In the genomic region with DNA sequence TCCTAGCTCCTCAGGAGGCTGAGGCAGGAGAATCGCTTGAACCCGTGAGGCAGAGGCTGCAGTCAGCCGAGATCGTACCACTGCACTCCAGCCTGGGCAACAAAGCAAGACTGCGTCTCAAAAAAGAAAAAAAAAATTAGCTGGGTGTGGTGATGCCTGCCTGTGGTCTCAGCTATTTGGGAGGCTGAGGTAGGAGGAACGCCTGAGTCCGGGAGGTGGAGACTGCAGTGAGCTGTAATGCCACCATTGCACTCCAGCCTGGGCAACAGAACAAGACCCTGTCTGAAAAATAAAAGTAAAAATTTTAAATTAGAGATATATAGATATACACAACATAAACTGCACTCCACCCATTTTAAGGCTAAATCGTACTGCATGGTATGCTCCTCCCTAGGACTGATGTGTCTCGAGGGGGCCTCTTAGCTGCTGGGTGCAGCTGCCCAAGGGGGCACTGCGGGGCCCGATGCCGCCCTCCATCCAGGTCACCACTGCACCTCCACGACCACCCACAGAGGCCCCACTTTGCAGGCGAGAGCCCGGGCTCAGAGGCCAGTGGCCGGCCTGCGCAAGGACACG, we compare ENCODE assay signal across 8 cellular contexts. TPM values are rescaled to one million over a fixed set of nuclear protein-coding genes. Genes with fewer than 3 reads are reported as not detected.
DNase-seq lines count a peak whose midpoint lies in the region; ATAC-seq and TF ChIP-seq lines count a peak whose summit lies in the region.

No MANE protein-coding gene starts in this region.

- no peaks in the 10 kb centered on the region for H3K27me3 Mint-ChIP-seq in activated T-cell treated with anti-CD3 and anti-CD28 coated beads, Interleukin-2, amount 50 U/mL, for 72 hours (ENCODE audit: low read depth)
- H3K27me3 Mint-ChIP-seq in stimulated activated memory B cell treated with anti-CD40 and anti-IgM and Interleukin-4, amounts not matched to agents 10 μg/mL and 1 μg/mL and 100 μg/mL, for 72 hours, result peaks cover 28% of the 10 kb centered on the region
- no peaks in the 10 kb centered on the region for H3K27me3 Mint-ChIP-seq in glutamatergic neuron (ENCODE audit: unreplicated experiment)

- H3K4me1 Mint-ChIP-seq in activated T-cell treated with anti-CD3 and anti-CD28 coated beads, Interleukin-2, amount 50 U/mL, for 72 hours (ENCODE audit: low read depth), result peaks cover 15% of the 10 kb centered on the region
- H3K4me1 Mint-ChIP-seq in stimulated activated memory B cell treated with anti-CD40 and anti-IgM and Interleukin-4, amounts not matched to agents 10 μg/mL and 1 μg/mL and 100 μg/mL, for 72 hours, result peaks cover 8% of the 10 kb centered on the region
- H3K4me1 Mint-ChIP-seq in glutamatergic neuron (ENCODE audit: low read depth, unreplicated experiment), result peaks cover 2% of the 10 kb centered on the region

- H3K27ac Mint-ChIP-seq in activated T-cell treated with anti-CD3 and anti-CD28 coated beads, Interleukin-2, amount 50 U/mL, for 72 hours, result peak overlapping the region; percentile 57
- peak overlapping the region; percentile 98 for H3K27ac Mint-ChIP-seq in stimulated activated memory B cell treated with anti-CD40 and anti-IgM and Interleukin-4, amounts not matched to agents 10 μg/mL and 1 μg/mL and 100 μg/mL, for 72 hours
- no peak overlapping the region for H3K27ac Mint-ChIP-seq in glutamatergic neuron (ENCODE audit: unreplicated experiment)

- peak overlapping the region; percentile 79 to 80 for H3K4me3 Mint-ChIP-seq in activated T-cell treated with anti-CD3 and anti-CD28 coated beads, Interleukin-2, amount 50 U/mL, for 72 hours
- peak overlapping the region; percentile 72 for H3K4me3 Mint-ChIP-seq in stimulated activated memory B cell treated with anti-CD40 and anti-IgM and Interleukin-4, amounts not matched to agents 10 μg/mL and 1 μg/mL and 100 μg/mL, for 72 hours
- no peak overlapping the region for H3K4me3 Mint-ChIP-seq in glutamatergic neuron (ENCODE audit: unreplicated experiment)

- ATAC-seq in activated T-cell treated with anti-CD3 and anti-CD28 coated beads, Interleukin-2, amount 50 U/mL, for 72 hours (replicated peaks in 1 of 2), result no peak
- ATAC-seq in SK-N-SH treated with all-trans-retinoic acid at 6 μM for 48 hours (no peak; the same call in 2 of the 3 replicates), left cardiac atrium (peak; percentile 1 to 21), HG02642 (IDR thresholded peaks at IDR 0.05; ENCODE audit: poor library complexity, unreplicated experiment) (no peak)
- ATAC-seq in stimulated activated memory B cell treated with anti-CD40 and anti-IgM and Interleukin-4, amounts not matched to agents 10 μg/mL and 1 μg/mL and 100 μg/mL, for 72 hours, result no peak

- peaks cover 0 to 2% of the 10 kb centered on the region in 2 donors for H3K36me3 Mint-ChIP-seq in activated T-cell treated with anti-CD3 and anti-CD28 coated beads, Interleukin-2, amount 50 U/mL, for 72 hours (ENCODE audit: insufficient read depth in 2 of 2)
- H3K36me3 Mint-ChIP-seq in stimulated activated memory B cell treated with anti-CD40 and anti-IgM and Interleukin-4, amounts not matched to agents 10 μg/mL and 1 μg/mL and 100 μg/mL, for 72 hours, result no peaks in the 10 kb centered on the region
- peaks cover 3% of the 10 kb centered on the region for H3K36me3 Mint-ChIP-seq in glutamatergic neuron (ENCODE audit: unreplicated experiment)

- no peaks in the 10 kb centered on the region for H3K9me3 Mint-ChIP-seq in activated T-cell treated with anti-CD3 and anti-CD28 coated beads, Interleukin-2, amount 50 U/mL, for 72 hours
- H3K9me3 Mint-ChIP-seq in stimulated activated memory B cell treated with anti-CD40 and anti-IgM and Interleukin-4, amounts not matched to agents 10 μg/mL and 1 μg/mL and 100 μg/mL, for 72 hours, result no peaks in the 10 kb centered on the region
- peaks cover 2% of the 10 kb centered on the region for H3K9me3 Mint-ChIP-seq in glutamatergic neuron (ENCODE audit: unreplicated experiment)

- DNase-seq in activated T-cell treated with anti-CD3 and anti-CD28 coated beads, Interleukin-2, amount 50 U/mL, for 72 hours, result peak in 1 of 2 donors; percentile 6
- no peak for DNase-seq in activated T-cell treated with anti-CD3 and anti-CD28 coated beads, Interleukin-2, amount 50 U/mL, for 1 hour
- DNase-seq in left cardiac atrium, result no peak
- DNase-seq in glutamatergic neuron, result no peak
- no peak for DNase-seq in NCI-H1417 treated with DMSO at 0.1 percent for 48 hours (lab: John Stamatoyannopoulos, UW)

- intact Hi-C loops in left cardiac atrium (cut with DNase I), result loop anchor here in 1 of 2 donors (5.0 kb wide), 1 partner anchor 106 kb away; no protein-coding TSS in a partner anchor

- no peak for TF ChIP-seq CTCF in glutamatergic neuron (IDR thresholded peaks at IDR 0.05; ENCODE audit: partially characterized antibody, unreplicated experiment)

TF ChIP-seq in SK-N-SH treated with all-trans-retinoic acid at 6 μM for 48 hours, 23 proteins besides CTCF, POLR2A, EP300 and RAD21:
- no peak for TF ChIP-seq PATZ1 (CRISPR knock-in tag; IDR thresholded peaks at IDR 0.05; ENCODE audit: borderline replicate concordance)
- no peak for TF ChIP-seq ZNF565 (CRISPR knock-in tag; conservative IDR thresholded peaks at IDR 0.05; ENCODE audit: low read depth)
- TF ChIP-seq ZNF8 (CRISPR knock-in tag; IDR thresholded peaks at IDR 0.05), result 0 out of 2 replicates have a peak, but pooled peaks have one; percentile 22
- TF ChIP-seq POU6F1 (CRISPR knock-in tag; IDR thresholded peaks at IDR 0.05; ENCODE audit: borderline replicate concordance, low read depth), result no peak
- TF ChIP-seq, protein P1, sequence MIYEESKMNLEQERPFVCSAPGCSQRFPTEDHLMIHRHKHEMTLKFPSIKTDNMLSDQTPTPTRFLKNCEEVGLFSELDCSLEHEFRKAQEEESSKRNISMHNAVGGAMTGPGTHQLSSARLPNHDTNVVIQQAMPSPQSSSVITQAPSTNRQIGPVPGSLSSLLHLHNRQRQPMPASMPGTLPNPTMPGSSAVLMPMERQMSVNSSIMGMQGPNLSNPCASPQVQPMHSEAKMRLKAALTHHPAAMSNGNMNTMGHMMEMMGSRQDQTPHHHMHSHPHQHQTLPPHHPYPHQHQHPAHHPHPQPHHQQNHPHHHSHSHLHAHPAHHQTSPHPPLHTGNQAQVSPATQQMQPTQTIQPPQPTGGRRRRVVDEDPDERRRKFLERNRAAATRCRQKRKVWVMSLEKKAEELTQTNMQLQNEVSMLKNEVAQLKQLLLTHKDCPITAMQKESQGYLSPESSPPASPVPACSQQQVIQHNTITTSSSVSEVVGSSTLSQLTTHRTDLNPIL (CRISPR knock-in tag; IDR thresholded peaks at IDR 0.05; ENCODE audit: low read depth), result no peak
- TF ChIP-seq TOX (CRISPR knock-in tag; IDR thresholded peaks at IDR 0.05; ENCODE audit: borderline replicate concordance), result no peak
- TF ChIP-seq, protein P2, sequence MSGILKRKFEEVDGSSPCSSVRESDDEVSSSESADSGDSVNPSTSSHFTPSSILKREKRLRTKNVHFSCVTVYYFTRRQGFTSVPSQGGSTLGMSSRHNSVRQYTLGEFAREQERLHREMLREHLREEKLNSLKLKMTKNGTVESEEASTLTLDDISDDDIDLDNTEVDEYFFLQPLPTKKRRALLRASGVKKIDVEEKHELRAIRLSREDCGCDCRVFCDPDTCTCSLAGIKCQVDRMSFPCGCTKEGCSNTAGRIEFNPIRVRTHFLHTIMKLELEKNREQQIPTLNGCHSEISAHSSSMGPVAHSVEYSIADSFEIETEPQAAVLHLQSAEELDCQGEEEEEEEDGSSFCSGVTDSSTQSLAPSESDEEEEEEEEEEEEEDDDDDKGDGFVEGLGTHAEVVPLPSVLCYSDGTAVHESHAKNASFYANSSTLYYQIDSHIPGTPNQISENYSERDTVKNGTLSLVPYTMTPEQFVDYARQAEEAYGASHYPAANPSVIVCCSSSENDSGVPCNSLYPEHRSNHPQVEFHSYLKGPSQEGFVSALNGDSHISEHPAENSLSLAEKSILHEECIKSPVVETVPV (CRISPR knock-in tag; IDR thresholded peaks at IDR 0.05), result no peak
- no peak for TF ChIP-seq OSR1 (CRISPR knock-in tag; IDR thresholded peaks at IDR 0.05)
- no peak for TF ChIP-seq SNAI2 (CRISPR knock-in tag; IDR thresholded peaks at IDR 0.05)
TF ChIP-seq in SK-N-SH treated with all-trans-retinoic acid at 6 μM for 48 hours: peak in this region for 1.

RNA-seq across cellular contexts. Expression of gene FOXK1, which starts 40.9 kb away (rescaled TPM):
- 10 to 100 TPM; 38.6 to 41.0 TPM for total RNA-seq in activated T-cell treated with anti-CD3 and anti-CD28 coated beads, Interleukin-2, amount 50 U/mL, for 72 hours
- total RNA-seq in left cardiac atrium (10 to 100 TPM; 17.5 to 22.1 TPM), glutamatergic neuron (ENCODE audit: unreplicated experiment) (41.7 TPM)

Comparison
In these comparisons a context has a peak if more than half of its experiments do, and no peak if none do; other contexts are left out.
1. ATAC-seq: peak in left cardiac atrium (2 of 2); none in activated T-cell treated with anti-CD3 and anti-CD28 coated beads, Interleukin-2, amount 50 U/mL, for 72 hours (0 of 2), SK-N-SH treated with all-trans-retinoic acid at 6 μM for 48 hours (single experiment), stimulated activated memory B cell treated with anti-CD40 and anti-IgM and Interleukin-4, amounts not matched to agents 10 μg/mL and 1 μg/mL and 100 μg/mL, for 72 hours (single experiment) and HG02642 (single experiment).